Comparison of ENCODE assay signal across 1 cellular context in the genomic region with DNA sequence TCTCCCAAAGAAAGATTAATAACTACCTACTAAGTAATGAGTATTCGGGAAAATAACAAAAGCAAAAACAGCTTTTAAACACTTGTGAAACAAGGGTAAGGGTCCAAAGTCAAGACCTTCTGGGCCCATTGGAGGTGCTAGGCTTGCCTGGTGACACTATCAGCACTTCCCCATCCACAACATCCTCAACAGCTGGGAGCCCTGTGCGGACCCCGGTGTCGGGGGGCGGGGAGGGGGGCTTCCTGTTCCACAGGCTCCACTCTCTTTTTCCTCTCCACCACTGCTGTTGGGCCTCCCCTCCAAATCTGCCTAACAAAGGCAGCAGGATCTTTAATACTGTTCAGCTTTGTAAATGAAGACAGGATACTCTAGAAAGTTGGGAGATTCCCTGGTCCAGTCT.
TF ChIP-seq lines count a peak whose summit lies in the region.

No MANE protein-coding gene starts in this region.

TF ChIP-seq in HepG2, 621 proteins besides CTCF, POLR2A, EP300 and RAD21:
- TF ChIP-seq NFYC (CRISPR knock-in tag; IDR thresholded peaks at IDR 0.05) (no peak), TBX3 (IDR thresholded peaks at IDR 0.05; ENCODE audit: borderline replicate concordance) (no peak), IKZF4 (CRISPR knock-in tag; IDR thresholded peaks at IDR 0.05; ENCODE audit: borderline replicate concordance, low read depth, not compliant biosample characterization) (no peak)
TF ChIP-seq in HepG2: peak in this region for 0.
